Comparison of ENCODE assay signal across 11 cellular contexts in genomic region chr7:25852995-25853713, GRCh38.
DNase-seq lines count a peak whose midpoint lies in the region; ATAC-seq and TF ChIP-seq lines count a peak whose summit lies in the region.
"Had no signal": no experiment of that assay in that cellular context is flagged by ENCODE, and none has a peak within 500 bp of the region (broad histone marks: within the 10 kb centered on the region; RNA-seq: fewer than 3 reads in every experiment).

No MANE protein-coding gene starts in this region.

- H2AK5ac ChIP-seq in trophoblast cell (ENCODE audit: low read length), result peak overlapping the region; percentile 100

- 62% methylated on average over 13 of the region's 13 CpGs for WGBS in esophagus muscularis mucosa
- WGBS in trophoblast cell (ENCODE audit: extremely low coverage, insufficient coverage, insufficient read length), result no CpG with 5 or more reads among the region's 13 CpGs

- no peaks in the 10 kb centered on the region for H3K9me2 ChIP-seq in OCI-LY7 (ENCODE audit: insufficient read depth, low read length)

- H3K36me3 ChIP-seq in esophagus muscularis mucosa (no peaks in the 10 kb centered on the region), trophoblast cell (ENCODE audit: control insufficient read depth in 1 of 2, insufficient read depth in 2 of 2, low read length in 2 of 2) (no peaks in the 10 kb centered on the region), OCI-LY7 (ENCODE audit: insufficient read depth, low read length) (no peaks in the 10 kb centered on the region; the same call in 1 of the 2 replicates)
- H3K36me3 ChIP-seq in effector memory CD4-positive, alpha-beta T cell (ENCODE audit: control insufficient read depth, insufficient read depth, low read length), result no peaks in the 10 kb centered on the region

- no peak overlapping the region for H3K23ac ChIP-seq in trophoblast cell (ENCODE audit: low read length)

- H2BK5ac ChIP-seq in trophoblast cell (ENCODE audit: low read depth, low read length, poor library complexity), result peak overlapping the region; percentile 100

- peak overlapping the region; percentile 100 for H4K91ac ChIP-seq in trophoblast cell (ENCODE audit: low read depth, low read length)

- H3K9ac ChIP-seq in trophoblast cell (ENCODE audit: low read length), result peak overlapping the region; percentile 92

- peaks cover 24 to 86% (median 77%) of the 10 kb centered on the region in 4 donors for H3K4me1 ChIP-seq in esophagus muscularis mucosa
- peaks cover 24 to 41% of the 10 kb centered on the region in 2 experiments for H3K4me1 ChIP-seq in trophoblast cell (ENCODE audit: control insufficient read depth in 1 of 2, insufficient read depth in 2 of 2, low read length in 2 of 2)
- peaks cover 23% of the 10 kb centered on the region for H3K4me1 ChIP-seq in effector memory CD4-positive, alpha-beta T cell (ENCODE audit: control insufficient read depth, insufficient read depth, low read length, poor library complexity, severe bottlenecking)
- peaks cover 21% of the 10 kb centered on the region for H3K4me1 ChIP-seq in OCI-LY7 (ENCODE audit: insufficient read depth, low read length, poor library complexity, severe bottlenecking)

- peak overlapping the region; percentile 3; the same call in 1 of the 2 replicates for H3K4me3 ChIP-seq in GM08714 (ENCODE audit: low read length)
- peak overlapping the region in 3 of 4 donors; percentile 37 to 43 (median 39) for H3K4me3 ChIP-seq in esophagus muscularis mucosa
- H3K4me3 ChIP-seq in trophoblast cell (ENCODE audit: low read depth, low read length), result no peak overlapping the region
- H3K4me3 ChIP-seq in effector memory CD4-positive, alpha-beta T cell (ENCODE audit: insufficient read depth, low read depth, low read length, poor library complexity, severe bottlenecking), result no peak overlapping the region
- H3K4me3 ChIP-seq in OCI-LY7 (ENCODE audit: low read depth, low read length, poor library complexity, severe bottlenecking), result no peak overlapping the region
- H3K4me3 ChIP-seq: SK-N-MC had no signal

- H4K8ac ChIP-seq in trophoblast cell (ENCODE audit: low read depth, low read length), result peak overlapping the region; percentile 100

- peak overlapping the region; percentile 100 for H2BK12ac ChIP-seq in trophoblast cell (ENCODE audit: low read length)

- H3K27me3 ChIP-seq in esophagus muscularis mucosa (peaks cover 4 to 75% (median 28%) of the 10 kb centered on the region in 4 donors), trophoblast cell (ENCODE audit: insufficient read depth, low read length) (no peaks in the 10 kb centered on the region)
- H3K27me3 ChIP-seq in effector memory CD4-positive, alpha-beta T cell (replicated peaks; ENCODE audit: control insufficient read depth, insufficient read depth, low read length, poor library complexity, severe bottlenecking), result peaks cover 73% of the 10 kb centered on the region

- no peak for TF ChIP-seq POLR2A in esophagus muscularis mucosa (IDR thresholded peaks at IDR 0.05; ENCODE audit: low read depth)

- CTCF ChIA-PET in OCI-LY7 (lab: Charles Lee; ENCODE audit: unreplicated experiment), result interaction anchor here (0.7 kb wide), 1 partner anchor 15 kb away, joined by 5 read pairs; no protein-coding TSS in a partner anchor

- no TSS peak for BruUV-seq in OCI-LY7 (replicated peaks; lab: Mats Ljungman, UMichigan)

- no peaks in the 10 kb centered on the region for H4K20me1 ChIP-seq in OCI-LY7 (ENCODE audit: insufficient read depth, low read length)

- DNase-seq in NCI-H69 (lab: John Stamatoyannopoulos, UW) (peak; percentile 67), esophagus muscularis mucosa (ENCODE audit: extremely low spot score) (no peak), trophoblast cell (no peak), SHP77 treated with DMSO at 0.1 percent for 48 hours (lab: John Stamatoyannopoulos, UW) (no peak), OCI-LY7 (ENCODE audit: low spot score) (no peak)
- DNase-seq in effector memory CD4-positive, alpha-beta T cell, result no peak
- DNase-seq: DMS 273 treated with DMSO at 0.1 percent for 48 hours, NCI-H446 treated with DMSO at 0.1 percent for 48 hours had no signal

- H3K9me3 ChIP-seq in esophagus muscularis mucosa (no peaks in the 10 kb centered on the region), trophoblast cell (ENCODE audit: insufficient read depth, low read depth, low read length) (no peaks in the 10 kb centered on the region), OCI-LY7 (ENCODE audit: low read length) (no peaks in the 10 kb centered on the region)
- H3K9me3 ChIP-seq in effector memory CD4-positive, alpha-beta T cell (ENCODE audit: control insufficient read depth, low read length), result peaks cover 6% of the 10 kb centered on the region

- intact Hi-C loops in esophagus muscularis mucosa (cut with DNase I) (loop anchor here (5.0 kb wide), 3 partner anchors 141 to 596 kb away; no protein-coding TSS in a partner anchor), OCI-LY7 (cut with micrococcal nuclease; ENCODE audit: unreplicated experiment) (loop anchor here (2.0 kb wide), 1 partner anchor 462 kb away; no protein-coding TSS in a partner anchor)

- ATAC-seq in HG03108 (IDR thresholded peaks at IDR 0.05; ENCODE audit: unreplicated experiment), result no peak

- H2AFZ ChIP-seq in trophoblast cell (ENCODE audit: insufficient read depth, low read length, poor library complexity), result peak overlapping the region; percentile 83
- H2AFZ ChIP-seq in OCI-LY7 (ENCODE audit: low read length), result no peak overlapping the region

- H3K14ac ChIP-seq in trophoblast cell (ENCODE audit: low read length), result peak overlapping the region; percentile 100

- POLR2A ChIA-PET in OCI-LY7 (lab: Charles Lee), result no interaction called here

- H3K27ac ChIP-seq in esophagus muscularis mucosa (replicated peaks in 1 of 4) (peak overlapping the region; percentile 84 to 87 (median 84)), trophoblast cell (ENCODE audit: low read depth, low read length) (peak overlapping the region; percentile 100), OCI-LY7 (ENCODE audit: low read depth, low read length, poor library complexity, severe bottlenecking) (no peak overlapping the region)
- no peak overlapping the region for H3K27ac ChIP-seq in effector memory CD4-positive, alpha-beta T cell (ENCODE audit: insufficient read depth, low read length, poor library complexity, severe bottlenecking)
- H3K27ac ChIP-seq: SK-N-MC had no signal

- peaks cover 60% of the 10 kb centered on the region for H3K79me1 ChIP-seq in trophoblast cell (ENCODE audit: low read length)

- H2BK120ac ChIP-seq in trophoblast cell (ENCODE audit: insufficient read depth, low read length, poor library complexity), result peak overlapping the region; percentile 100

- peak overlapping the region; percentile 98 for H4K12ac ChIP-seq in trophoblast cell (ENCODE audit: low read depth, low read length)

- H3K79me2 ChIP-seq in trophoblast cell (ENCODE audit: control insufficient read depth, insufficient read depth, low read length, poor library complexity) (peaks cover 21% of the 10 kb centered on the region), OCI-LY7 (ENCODE audit: insufficient read depth, low read depth, low read length) (no peaks in the 10 kb centered on the region)

- no peak for TF ChIP-seq CTCF in esophagus muscularis mucosa (IDR thresholded peaks at IDR 0.05)
- TF ChIP-seq CTCF in OCI-LY7 (conservative IDR thresholded peaks at IDR 0.05; ENCODE audit: low read length), result no peak

- peak overlapping the region; percentile 100 for H3K18ac ChIP-seq in trophoblast cell (ENCODE audit: low read length)

- H3K4ac ChIP-seq in trophoblast cell (ENCODE audit: low read depth, low read length), result peak overlapping the region; percentile 99

- no peak for TF ChIP-seq EP300 in esophagus muscularis mucosa (IDR thresholded peaks at IDR 0.05)

- H3K4me2 ChIP-seq in trophoblast cell (ENCODE audit: low read length) (peak overlapping the region; percentile 42), OCI-LY7 (ENCODE audit: low read length) (no peak overlapping the region)

Comparison
In these comparisons a context has a peak if more than half of its experiments do, and no peak if none do; other contexts are left out.
1. H3K4me3 ChIP-seq: peak in GM08714 (single experiment) and esophagus muscularis mucosa (3 of 4); none in trophoblast cell (single experiment), effector memory CD4-positive, alpha-beta T cell (single experiment) and OCI-LY7 (single experiment).
2. H3K27ac ChIP-seq: peak in esophagus muscularis mucosa (4 of 4) and trophoblast cell (single experiment); none in effector memory CD4-positive, alpha-beta T cell (single experiment) and OCI-LY7 (single experiment).